15 cellular contexts compared by ENCODE assay signal in the genomic region with DNA sequence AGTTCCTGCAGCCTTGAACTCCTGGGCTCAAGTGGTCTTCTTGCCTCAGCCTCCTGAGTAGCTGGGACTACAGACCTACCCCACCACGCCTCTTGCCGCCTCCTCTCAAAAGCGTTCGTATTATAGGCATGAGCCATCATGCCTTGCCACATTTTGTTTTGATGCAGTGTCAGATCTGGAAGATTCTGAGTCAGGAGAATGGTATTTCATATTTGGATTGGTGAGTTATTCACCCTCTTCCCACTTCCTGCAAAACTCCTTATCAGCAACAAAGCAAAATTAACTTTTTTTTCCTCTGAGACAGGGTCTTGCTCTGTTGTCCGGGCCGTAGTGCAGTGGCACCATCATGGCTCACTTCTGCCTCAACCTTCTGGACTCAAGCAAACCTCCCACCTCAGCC. TPM values are rescaled to one million over a fixed set of nuclear protein-coding genes. Genes with fewer than 3 reads are reported as not detected.
A peak's percentile ranks its signal among the peaks of the same experiment; 100 is the strongest.
DNase-seq lines count a peak whose midpoint lies in the region; ATAC-seq, FAIRE-seq and TF ChIP-seq lines count a peak whose summit lies in the region.
"Had no signal": no experiment of that assay in that cellular context is flagged by ENCODE, and none has a peak within 500 bp of the region (broad histone marks: within the 10 kb centered on the region; RNA-seq: fewer than 3 reads in every experiment).

No MANE protein-coding gene starts in this region.

- no peaks in the 10 kb centered on the region for H4K20me1 ChIP-seq in K562 (replicated peaks; ENCODE audit: control insufficient read depth, insufficient read depth, low read length)

- DNase-seq in BJ (ENCODE audit: low read depth) (peak; percentile 40), LHCN-M2 (ENCODE audit: low read depth) (peak; percentile 88), K562 (ENCODE audit: extremely low read depth in 1 of 4, low spot score in 3 of 4) (peak in 1 of 4 experiments; percentile 11), kidney tubule cell (ENCODE audit: low spot score) (peak; percentile 82), D341Med (ENCODE audit: low spot score) (no peak), left ventricle myocardium inferior (no peak)
- DNase-seq in activated T-cell treated with anti-CD3 and anti-CD28 coated beads, Interleukin-2, amount 50 U/mL, for 4 hours: no peak
- DNase-seq: activated CD8-positive, alpha-beta memory T cell treated with anti-CD3 and anti-CD28 coated beads, Interleukin-2, amount 50 U/mL, for 48 hours; NCI-H526; T-helper 1 cell had no signal

- TF ChIP-seq EP300 in K562 (IDR thresholded peaks at IDR 0.05; ENCODE audit: low read length): no peak

- CTCF ChIA-PET in BJ (lab: Yijun Ruan, JAX): no interaction called here
- CTCF ChIA-PET in K562 (lab: Yijun Ruan, JAX; ENCODE audit: low intra/inter-chr PET ratio): no interaction called here

- H2AFZ ChIP-seq in K562 (ENCODE audit: low read depth, low read length): no peak overlapping the region

- no peak for TF ChIP-seq RAD21 in K562 (CRISPR knock-in tag; conservative IDR thresholded peaks at IDR 0.05 in 1 of 2, IDR thresholded peaks at IDR 0.05 in 1 of 2)

- no peak overlapping the region for H3K4me3 ChIP-seq in BJ (ENCODE audit: low read depth, low read length)
- no peak overlapping the region for H3K4me3 ChIP-seq in K562
- H3K4me3 ChIP-seq in left ventricle myocardium inferior: no peak overlapping the region
- H3K4me3 ChIP-seq: smooth muscle cell had no signal

- peaks cover 9% of the 10 kb centered on the region for H3K4me1 Mint-ChIP-seq in activated T-cell treated with anti-CD3 and anti-CD28 coated beads, Interleukin-2, amount 50 U/mL, for 4 hours (ENCODE audit: low read depth)

- no peak overlapping the region for H3K4me3 Mint-ChIP-seq in activated T-cell treated with anti-CD3 and anti-CD28 coated beads, Interleukin-2, amount 50 U/mL, for 4 hours
- H3K4me3 Mint-ChIP-seq: central memory CD8-positive, alpha-beta T cell had no signal

- H3K9me3 ChIP-seq in K562 (replicated peaks; ENCODE audit: control insufficient read depth, insufficient read depth, low read depth, low read length): no peaks in the 10 kb centered on the region
- H3K9me3 ChIP-seq in left ventricle myocardium inferior (replicated peaks): no peaks in the 10 kb centered on the region

- H3K27me3 ChIP-seq in BJ (ENCODE audit: control insufficient read depth, insufficient read depth, low read length): no peaks in the 10 kb centered on the region
- no peaks in the 10 kb centered on the region; a peak in 1 of 5 replicates for H3K27me3 ChIP-seq in K562 (ENCODE audit: control insufficient read depth in 2 of 2, insufficient read depth in 2 of 2, low read length in 2 of 2)
- H3K27me3 ChIP-seq in left ventricle myocardium inferior (ENCODE audit: low read depth): no peaks in the 10 kb centered on the region

- peaks cover 15% of the 10 kb centered on the region for H3K36me3 Mint-ChIP-seq in activated T-cell treated with anti-CD3 and anti-CD28 coated beads, Interleukin-2, amount 50 U/mL, for 4 hours (ENCODE audit: insufficient read depth)

- 79% methylated on average over 6 of the region's 6 CpGs for WGBS in K562 (ENCODE audit: insufficient coverage, low coverage, missing lambda C conversion rate)

- no peaks in the 10 kb centered on the region for H3K79me2 ChIP-seq in K562 (ENCODE audit: control insufficient read depth, insufficient read depth, low read length)

- no peaks in the 10 kb centered on the region for H3K9me1 ChIP-seq in K562 (ENCODE audit: control insufficient read depth, insufficient read depth, low read length)

- no peak for FAIRE-seq in K562 (lab: Jason Lieb, UNC)
- FAIRE-seq: GM18507 had no signal

- no peak overlapping the region for H3K9ac ChIP-seq in K562 (ENCODE audit: insufficient read depth in 1 of 2, low read depth in 2 of 2, low read length in 2 of 2)
- H3K9ac ChIP-seq: KMS-11 had no signal

- ATAC-seq in K562: peak; percentile 35
- ATAC-seq in GM19467 (IDR thresholded peaks at IDR 0.05; ENCODE audit: unreplicated experiment): no peak
- no peak for ATAC-seq in activated T-cell treated with anti-CD3 and anti-CD28 coated beads, Interleukin-2, amount 50 U/mL, for 4 hours

- H3K36me3 ChIP-seq in BJ (ENCODE audit: control insufficient read depth, insufficient read depth, low read length) (no peaks in the 10 kb centered on the region; the same call in 1 of the 2 replicates), K562 (ENCODE audit: control insufficient read depth, insufficient read depth, low read length) (peaks cover 15% of the 10 kb centered on the region; the same call in 1 of the 3 replicates), left ventricle myocardium inferior (peaks cover 31% of the 10 kb centered on the region)

- in situ Hi-C loops in K562 (cut with MboI): no loop called here

- BruUV-seq in K562 (replicated peaks; lab: Mats Ljungman, UMichigan): no TSS peak

- H3K27ac ChIP-seq in K562 (ENCODE audit: extremely low read depth, low read depth, low read length) (no peak overlapping the region), left ventricle myocardium inferior (replicated peaks) (no peak overlapping the region)
- H3K27ac ChIP-seq: KMS-11 had no signal

- no peak for TF ChIP-seq POLR2A in K562 (conservative IDR thresholded peaks at IDR 0.05)

- intact Hi-C loops in K562 (cut with micrococcal nuclease): no loop called here
- intact Hi-C loops in left ventricle myocardium inferior (cut with micrococcal nuclease): no loop called here

- H3K27me3 Mint-ChIP-seq in activated T-cell treated with anti-CD3 and anti-CD28 coated beads, Interleukin-2, amount 50 U/mL, for 4 hours (ENCODE audit: low read depth): no peaks in the 10 kb centered on the region
- H3K27me3 Mint-ChIP-seq: central memory CD8-positive, alpha-beta T cell had no signal

- H3K4me2 ChIP-seq in K562 (ENCODE audit: insufficient read depth, low read length): no peak overlapping the region
- H3K4me2 ChIP-seq: KMS-11, smooth muscle cell had no signal

- TF ChIP-seq CTCF in BJ (IDR thresholded peaks at IDR 0.05; ENCODE audit: insufficient read depth, low read depth, low read length) (no peak), K562 (IDR thresholded peaks at IDR 0.05 in 2 of 3, conservative IDR thresholded peaks at IDR 0.05 in 1 of 3; ENCODE audit: insufficient read depth in 2 of 3, low read depth in 1 of 3, low read length in 3 of 3) (no peak), left ventricle myocardium inferior (IDR thresholded peaks at IDR 0.05; ENCODE audit: borderline replicate concordance) (no peak)

- H3K4me1 ChIP-seq in K562 (replicated peaks in 1 of 2; ENCODE audit: control insufficient read depth in 2 of 2, insufficient read depth in 2 of 2, low read length in 2 of 2) (no peaks in the 10 kb centered on the region), left ventricle myocardium inferior (peaks cover 3% of the 10 kb centered on the region)

- POLR2A ChIA-PET in BJ (lab: Charles Lee) (no interaction called here), K562 (lab: Yijun Ruan, JAX) (interaction anchor here (1.2 to 1.7 kb wide), 2 partner anchors 8 to 14 kb away, joined by 3 to 5 read pairs; no protein-coding TSS in a partner anchor)

- H3K9me3 Mint-ChIP-seq in activated T-cell treated with anti-CD3 and anti-CD28 coated beads, Interleukin-2, amount 50 U/mL, for 4 hours: no peaks in the 10 kb centered on the region
- H3K9me3 Mint-ChIP-seq: central memory CD8-positive, alpha-beta T cell had no signal

RNA-seq across cellular contexts. Expression of gene REST, which starts 29.6 kb away (rescaled TPM):
- polyA plus RNA-seq in BJ (2011; rRNA removed) (13.2 and 22.1 TPM in 2 replicates), K562 (2011; rRNA removed) (15.3 and 19.3 TPM in 2 replicates), K562 (2014; fragmentation: Illumina TruSeq; extraction: Trizol) (8.9 and 9.7 TPM in 2 replicates), K562 (2014; fragmentation: Nextera tagmentation; extraction: Ambion mirVana) (1 to 10 TPM; 2.9 to 6.9 TPM), K562 (2014; rRNA removed) (10.1 and 10.8 TPM in 2 replicates)
- polyA minus RNA-seq in BJ (2011; rRNA and poly(A)+ RNA removed): 24.1 and 41.4 TPM in 2 replicates
- total RNA-seq in LHCN-M2 (2014; rRNA removed) (28.0 and 34.4 TPM in 2 replicates), K562 (2014; rRNA removed) (19.2 and 28.4 TPM in 2 replicates), K562 (2014; rRNA removed; fragmentation: Illumina TruSeq; extraction: Trizol) (20.1 and 23.6 TPM in 2 replicates), K562 (2015; rRNA removed; fragmentation: Illumina TruSeq; extraction: Trizol) (19.9 TPM in 2 replicates), K562 (2021) (23.2 and 24.0 TPM in 2 replicates), left ventricle myocardium inferior (24.1 TPM)
- polyA plus RNA-seq in LHCN-M2 (2012): 5.6 TPM
- total RNA-seq in K562 (2011; cell fraction: chromatin; rRNA removed; ENCODE audit: low replicate concordance): 40.4 and 67.7 TPM in 2 replicates
- total RNA-seq in K562 (2011; cell fraction: nucleolus; rRNA removed): 18.8 and 21.2 TPM in 2 replicates
- 27.1 and 31.8 TPM in 2 replicates for total RNA-seq in K562 (2011; cell fraction: nucleoplasm; rRNA removed)
- polyA plus RNA-seq in K562 (2011; cell fraction: cytosol; rRNA removed): 4.0 and 7.3 TPM in 2 replicates
- polyA plus RNA-seq in K562 (2011; cell fraction: nucleus; rRNA removed): 11.4 and 12.6 TPM in 2 replicates
- polyA plus RNA-seq in K562 (2012): 5.1 and 6.8 TPM in 2 replicates
- polyA minus RNA-seq in K562 (2011; rRNA and poly(A)+ RNA removed): 60.5 and 72.5 TPM in 2 replicates
- polyA minus RNA-seq in K562 (2011; cell fraction: cytosol; rRNA and poly(A)+ RNA removed): 15.0 and 22.1 TPM in 2 replicates
- polyA minus RNA-seq in K562 (2011; cell fraction: nucleus; rRNA and poly(A)+ RNA removed): 15.3 and 21.0 TPM in 2 replicates
- total RNA-seq in activated T-cell treated with anti-CD3 and anti-CD28 coated beads, Interleukin-2, amount 50 U/mL, for 4 hours: 10 to 100 TPM; 36.0 to 43.4 (median 41.4) TPM

RNA-seq across cellular contexts. Expression of gene NOA1, which starts 40.1 kb away (rescaled TPM):
- polyA plus RNA-seq in BJ (2011; rRNA removed): 15.5 and 15.9 TPM in 2 replicates
- 6.9 and 7.4 TPM in 2 replicates for polyA minus RNA-seq in BJ (2011; rRNA and poly(A)+ RNA removed)
- 22.9 and 24.3 TPM in 2 replicates for total RNA-seq in LHCN-M2 (2014; rRNA removed)
- 9.7 TPM for polyA plus RNA-seq in LHCN-M2 (2012)
- total RNA-seq in K562 (2011; cell fraction: chromatin; rRNA removed; ENCODE audit: low replicate concordance): 7.9 and 14.0 TPM in 2 replicates
- total RNA-seq in K562 (2011; cell fraction: nucleolus; rRNA removed): 14.3 and 17.8 TPM in 2 replicates
- 11.2 and 12.8 TPM in 2 replicates for total RNA-seq in K562 (2011; cell fraction: nucleoplasm; rRNA removed)
- 26.6 and 28.2 TPM in 2 replicates for total RNA-seq in K562 (2014; rRNA removed)
- total RNA-seq in K562 (2014; rRNA removed; fragmentation: Illumina TruSeq; extraction: Trizol): 11.9 and 12.3 TPM in 2 replicates
- 13.5 and 14.7 TPM in 2 replicates for total RNA-seq in K562 (2015; rRNA removed; fragmentation: Illumina TruSeq; extraction: Trizol)
- 25.4 and 25.7 TPM in 2 replicates for total RNA-seq in K562 (2021)
- 16.7 and 21.4 TPM in 2 replicates for polyA plus RNA-seq in K562 (2011; rRNA removed)
- polyA plus RNA-seq in K562 (2011; cell fraction: cytosol; rRNA removed): 19.8 and 26.9 TPM in 2 replicates
- 12.2 and 14.7 TPM in 2 replicates for polyA plus RNA-seq in K562 (2011; cell fraction: nucleus; rRNA removed)
- 14.5 and 32.7 TPM in 2 replicates for polyA plus RNA-seq in K562 (2012)
- polyA plus RNA-seq in K562 (2014; fragmentation: Illumina TruSeq; extraction: Trizol): 16.5 and 17.4 TPM in 2 replicates
- polyA plus RNA-seq in K562 (2014; fragmentation: Nextera tagmentation; extraction: Ambion mirVana): 1 to 10 TPM; 2.6 to 3.9 TPM
- polyA plus RNA-seq in K562 (2014; rRNA removed): 22.1 and 24.6 TPM in 2 replicates
- polyA minus RNA-seq in K562 (2011; rRNA and poly(A)+ RNA removed): 16.5 and 21.0 TPM in 2 replicates
- 12.8 and 14.0 TPM in 2 replicates for polyA minus RNA-seq in K562 (2011; cell fraction: cytosol; rRNA and poly(A)+ RNA removed)
- polyA minus RNA-seq in K562 (2011; cell fraction: nucleus; rRNA and poly(A)+ RNA removed): 11.0 and 15.3 TPM in 2 replicates
- total RNA-seq in left ventricle myocardium inferior: 13.0 TPM
- 10 to 100 TPM; 23.3 to 25.0 (median 24.3) TPM for total RNA-seq in activated T-cell treated with anti-CD3 and anti-CD28 coated beads, Interleukin-2, amount 50 U/mL, for 4 hours

RNA-seq across cellular contexts. Expression of gene POLR2B, which starts 41.4 kb away (rescaled TPM):
- polyA plus RNA-seq in BJ (2011; rRNA removed): 44.6 and 85.0 TPM in 2 replicates
- polyA minus RNA-seq in BJ (2011; rRNA and poly(A)+ RNA removed): 35.6 and 41.3 TPM in 2 replicates
- 129 and 139 TPM in 2 replicates for total RNA-seq in LHCN-M2 (2014; rRNA removed)
- 54.3 TPM for polyA plus RNA-seq in LHCN-M2 (2012)
- total RNA-seq in K562 (2011; cell fraction: chromatin; rRNA removed; ENCODE audit: low replicate concordance): 125 and 404 TPM in 2 replicates
- total RNA-seq in K562 (2011; cell fraction: nucleolus; rRNA removed): 50.9 and 59.2 TPM in 2 replicates
- 92.2 and 102 TPM in 2 replicates for total RNA-seq in K562 (2011; cell fraction: nucleoplasm; rRNA removed)
- 118 and 142 TPM in 2 replicates for total RNA-seq in K562 (2014; rRNA removed)
- total RNA-seq in K562 (2014; rRNA removed; fragmentation: Illumina TruSeq; extraction: Trizol): 158 and 177 TPM in 2 replicates
- 143 and 154 TPM in 2 replicates for total RNA-seq in K562 (2015; rRNA removed; fragmentation: Illumina TruSeq; extraction: Trizol)
- total RNA-seq in K562 (2021): 134 TPM in 2 replicates
- 192 and 208 TPM in 2 replicates for polyA plus RNA-seq in K562 (2011; rRNA removed)
- polyA plus RNA-seq in K562 (2011; cell fraction: cytosol; rRNA removed): 43.2 and 88.2 TPM in 2 replicates
- 195 and 415 TPM in 2 replicates for polyA plus RNA-seq in K562 (2011; cell fraction: nucleus; rRNA removed)
- polyA plus RNA-seq in K562 (2012): 92.3 and 108 TPM in 2 replicates
- 136 and 140 TPM in 2 replicates for polyA plus RNA-seq in K562 (2014; fragmentation: Illumina TruSeq; extraction: Trizol)
- 100 to 1,000 TPM in 1 of 2 experiments, 10 to 100 TPM in 1; 60.9 to 108 TPM for polyA plus RNA-seq in K562 (2014; fragmentation: Nextera tagmentation; extraction: Ambion mirVana)
- polyA plus RNA-seq in K562 (2014; rRNA removed): 128 and 147 TPM in 2 replicates
- 237 and 245 TPM in 2 replicates for polyA minus RNA-seq in K562 (2011; rRNA and poly(A)+ RNA removed)
- polyA minus RNA-seq in K562 (2011; cell fraction: cytosol; rRNA and poly(A)+ RNA removed): 61.9 and 62.2 TPM in 2 replicates
- polyA minus RNA-seq in K562 (2011; cell fraction: nucleus; rRNA and poly(A)+ RNA removed): 61.3 and 147 TPM in 2 replicates
- total RNA-seq in left ventricle myocardium inferior: 73.0 TPM
- 100 to 1,000 TPM; 129 to 136 (median 130) TPM for total RNA-seq in activated T-cell treated with anti-CD3 and anti-CD28 coated beads, Interleukin-2, amount 50 U/mL, for 4 hours

Comparison
In these comparisons a context has a peak if more than half of its experiments do, and no peak if none do; other contexts are left out.
1. DNase-seq: peak in BJ (single experiment), LHCN-M2 (single experiment) and kidney tubule cell (single experiment); none in D341Med (single experiment), left ventricle myocardium inferior (single experiment) and activated T-cell treated with anti-CD3 and anti-CD28 coated beads, Interleukin-2, amount 50 U/mL, for 4 hours (single experiment).